ENCODE assay signal across 8 cellular contexts in the genomic region with DNA sequence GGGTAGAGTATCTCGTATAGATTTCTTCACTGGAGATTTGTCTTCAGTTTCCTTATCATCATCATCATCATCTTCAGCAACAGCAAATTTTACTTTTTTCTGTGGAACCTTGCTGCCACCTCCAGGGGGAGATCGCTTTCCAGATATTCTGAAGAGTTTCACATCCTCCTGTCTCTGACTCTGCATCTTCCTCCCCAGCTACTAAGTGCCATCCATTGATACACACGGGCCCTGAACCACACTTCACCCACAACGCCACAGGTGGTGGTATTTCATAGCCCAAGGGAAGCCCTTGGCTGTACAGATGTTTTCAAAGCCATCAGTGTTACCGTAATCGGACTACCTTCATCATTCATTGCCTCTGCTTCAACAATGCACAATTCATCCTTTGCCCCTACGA.
DNase-seq lines count a peak whose midpoint lies in the region; ATAC-seq and TF ChIP-seq lines count a peak whose summit lies in the region.

No MANE protein-coding gene starts in this region.

- intact Hi-C loops in uterus (cut with DNase I; ENCODE audit: low total_unique reads): no loop called here

- peaks cover 0 to 25% (median 13%) of the 10 kb centered on the region in 4 donors for H3K4me1 ChIP-seq in tibial nerve
- no peaks in the 10 kb centered on the region for H3K4me1 ChIP-seq in uterus

- H3K27ac ChIP-seq in tibial nerve (no peak overlapping the region), uterus (no peak overlapping the region)

- H3K36me3 ChIP-seq in tibial nerve (peaks cover 0 to 2% (median 0%) of the 10 kb centered on the region in 3 donors), uterus (no peaks in the 10 kb centered on the region)

- H3K9me3 ChIP-seq in tibial nerve: no peaks in the 10 kb centered on the region
- no peaks in the 10 kb centered on the region for H3K9me3 ChIP-seq in uterus

- TF ChIP-seq POLR2A in tibial nerve (IDR thresholded peaks at IDR 0.05) (no peak), uterus (IDR thresholded peaks at IDR 0.05) (no peak)

- H3K27me3 ChIP-seq in tibial nerve (no peaks in the 10 kb centered on the region), uterus (no peaks in the 10 kb centered on the region)

- 68 to 73% methylated on average over 7 of the region's 7 CpGs for WGBS in tibial nerve, 2 donors

- H3K4me3 ChIP-seq in fibroblast of pulmonary artery (replicated peaks; ENCODE audit: low read depth, low read length) (no peak overlapping the region), tibial nerve (no peak overlapping the region), uterus (no peak overlapping the region)

- DNase-seq in activated gamma-delta T cell treated with Interleukin-2 at 50 U/mL for 16 hours (peak; percentile 48), activated gamma-delta T cell (lab: John Stamatoyannopoulos, UW) (no peak), fibroblast of pulmonary artery (ENCODE audit: low read depth) (no peak), tibial nerve (ENCODE audit: low spot score in 2 of 2) (no peak), uterus (no peak), HCEC 1CT (no peak)
- DNase-seq in activated CD4-positive, alpha-beta T cell treated with anti-CD3 and anti-CD28 coated beads for 4 hours: peak; percentile 46 to 57

- ATAC-seq in HG03135 (IDR thresholded peaks at IDR 0.05; ENCODE audit: unreplicated experiment): peak; percentile 52

- peak; percentile 5 for TF ChIP-seq CTCF in fibroblast of pulmonary artery (IDR thresholded peaks at IDR 0.05; ENCODE audit: low read length, missing control alignments)
- TF ChIP-seq CTCF in tibial nerve (IDR thresholded peaks at IDR 0.05): peak in 3 of 5 experiments; percentile 39 to 50 (median 40)
- no peak for TF ChIP-seq CTCF in uterus (IDR thresholded peaks at IDR 0.05)

- no peak for TF ChIP-seq EP300 in tibial nerve (IDR thresholded peaks at IDR 0.05)

Comparison
In these comparisons a context has a peak if more than half of its experiments do, and no peak if none do; other contexts are left out.
1. DNase-seq: peak in activated gamma-delta T cell treated with Interleukin-2 at 50 U/mL for 16 hours (single experiment) and activated CD4-positive, alpha-beta T cell treated with anti-CD3 and anti-CD28 coated beads for 4 hours (2 of 2); none in activated gamma-delta T cell (single experiment), fibroblast of pulmonary artery (single experiment), tibial nerve (0 of 2), uterus (0 of 2) and HCEC 1CT (single experiment).
2. CTCF ChIP-seq: peak in fibroblast of pulmonary artery (single experiment) and tibial nerve (3 of 5); none in uterus (0 of 4).